ENCODE assay signal across 24 cellular contexts in the genomic region with DNA sequence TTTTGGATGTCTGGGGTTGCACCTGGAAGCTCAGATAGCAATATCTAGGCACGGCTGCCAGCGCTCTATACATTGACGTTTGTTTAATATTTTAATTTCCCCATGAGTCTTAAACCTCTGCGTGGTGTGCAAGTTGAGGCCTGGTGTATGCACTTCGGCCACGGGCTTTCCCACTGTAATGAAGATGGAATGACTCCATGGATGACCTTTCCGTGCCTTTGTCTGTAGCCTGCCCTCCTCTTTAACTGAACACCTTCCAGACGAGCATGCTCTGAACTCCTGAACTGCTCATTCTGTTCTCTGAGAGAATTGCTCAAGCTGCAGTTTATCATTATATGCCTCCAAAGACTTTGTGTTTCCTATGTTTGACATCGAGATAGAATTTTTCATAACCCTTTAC.
"Had no signal": no experiment of that assay in that cellular context is flagged by ENCODE, and none has a peak within 500 bp of the region (broad histone marks: within the 10 kb centered on the region; RNA-seq: fewer than 3 reads in every experiment).

No MANE protein-coding gene starts in this region.

- H3K4me3 Mint-ChIP-seq: dendritic cell treated with granulocyte-macrophage colony-stimulating factor and Interleukin-4, amounts not matched to agents 40 ng/mL and 50 ng/mL, for 4 days; effector memory CD8-positive, alpha-beta T cell; endodermal cell; immature natural killer cell had no signal

- H3K4me3 ChIP-seq: colonic mucosa, esophagus muscularis mucosa, gastroesophageal sphincter, heart left ventricle, hepatocyte, left lung, lower lobe of right lung had no signal

- ATAC-seq: effector memory CD8-positive, alpha-beta T cell; gastroesophageal sphincter; heart left ventricle; left colon; left lung; left ventricle myocardium superior; lower lobe of right lung had no signal

- H3K27ac ChIP-seq: colonic mucosa, epithelial cell of prostate, esophagus muscularis mucosa, foreskin keratinocyte, gastroesophageal sphincter, heart left ventricle, hepatocyte, left lung, lower lobe of right lung had no signal

- H3K4me1 ChIP-seq: colonic mucosa, esophagus muscularis mucosa, foreskin keratinocyte, gastroesophageal sphincter, heart left ventricle, left lung, lower lobe of right lung had no signal

- H3K27ac Mint-ChIP-seq: dendritic cell treated with granulocyte-macrophage colony-stimulating factor and Interleukin-4, amounts not matched to agents 40 ng/mL and 50 ng/mL, for 4 days; effector memory CD8-positive, alpha-beta T cell; endodermal cell; immature natural killer cell had no signal

- H3K4me1 Mint-ChIP-seq: immature natural killer cell had no signal

- H3K27me3 Mint-ChIP-seq: dendritic cell treated with granulocyte-macrophage colony-stimulating factor and Interleukin-4, amounts not matched to agents 40 ng/mL and 50 ng/mL, for 4 days; effector memory CD8-positive, alpha-beta T cell had no signal

- DNase-seq: colonic mucosa; cortex of kidney; effector CD8-positive, alpha-beta T cell; effector memory CD8-positive, alpha-beta T cell; endodermal cell; erythroblast; heart left ventricle; hypothalamus; immature natural killer cell; islet precursor cell; kidney; kidney glomerular epithelial cell; left colon; left lung; left ventricle myocardium superior; lower lobe of right lung; mesenchymal stem cell; midbrain had no signal

- H3K27me3 ChIP-seq: colonic mucosa, esophagus muscularis mucosa, foreskin keratinocyte, gastroesophageal sphincter, heart left ventricle, hepatocyte, left lung had no signal

- H3K36me3 Mint-ChIP-seq: immature natural killer cell had no signal

- H3K9me3 ChIP-seq: colonic mucosa, esophagus muscularis mucosa, gastroesophageal sphincter, heart left ventricle, left lung, lower lobe of right lung had no signal

- H3K36me3 ChIP-seq: colonic mucosa, esophagus muscularis mucosa, gastroesophageal sphincter, heart left ventricle, left lung, lower lobe of right lung had no signal

- H3K9me3 Mint-ChIP-seq: dendritic cell treated with granulocyte-macrophage colony-stimulating factor and Interleukin-4, amounts not matched to agents 40 ng/mL and 50 ng/mL, for 4 days; effector memory CD8-positive, alpha-beta T cell; endodermal cell; immature natural killer cell had no signal
